Comparison of ENCODE assay signal across 8 cellular contexts in the genomic region with DNA sequence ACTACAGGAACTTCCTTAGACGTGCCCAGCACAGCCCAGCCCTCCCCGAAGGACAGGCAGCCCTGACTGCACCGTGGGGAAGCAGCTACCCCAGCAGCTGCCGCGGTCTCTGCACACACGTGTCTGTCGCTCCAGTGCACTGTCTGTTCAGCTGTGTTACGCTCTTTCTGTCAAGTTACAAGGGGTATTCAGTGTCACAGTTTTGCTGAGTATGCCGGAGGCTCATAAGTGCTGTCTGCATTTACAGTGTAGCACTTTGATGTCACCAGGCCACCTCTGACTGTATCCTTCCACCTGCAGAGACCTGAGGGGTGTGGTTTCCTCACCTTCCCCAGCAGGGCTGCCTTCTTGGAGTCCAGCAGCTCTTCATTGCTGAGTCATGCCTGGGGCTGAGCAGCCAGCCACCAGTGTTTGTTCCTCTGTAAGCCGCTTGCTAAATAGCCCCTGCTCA.
DNase-seq lines count a peak whose midpoint lies in the region; ATAC-seq and TF ChIP-seq lines count a peak whose summit lies in the region.

No MANE protein-coding gene starts in this region.

- H3K4me3 ChIP-seq in heart left ventricle (no peak overlapping the region), thyroid gland (replicated peaks in 1 of 3) (no peak overlapping the region)

- no peak overlapping the region for H3K27ac ChIP-seq in heart left ventricle
- peak overlapping the region in 1 of 3 donors; percentile 3 for H3K27ac ChIP-seq in thyroid gland

- no peaks in the 10 kb centered on the region for H3K27me3 ChIP-seq in heart left ventricle
- no peaks in the 10 kb centered on the region for H3K27me3 ChIP-seq in thyroid gland

- H3K9me3 ChIP-seq in heart left ventricle (no peaks in the 10 kb centered on the region), thyroid gland (no peaks in the 10 kb centered on the region)

- DNase-seq in Right ventricle myocardium superior (no peak), heart left ventricle (no peak), NCI-H345 treated with DMSO at 0.1 percent for 48 hours (lab: John Stamatoyannopoulos, UW; ENCODE audit: unreplicated experiment) (peak; percentile 70), thyroid gland (peak; percentile 35 to 47), NCI-H526 treated with DMSO at 0.1 percent for 48 hours (lab: John Stamatoyannopoulos, UW) (no peak)

- peak; percentile 20 for ATAC-seq in Right ventricle myocardium superior (ENCODE audit: poor library complexity)
- ATAC-seq in heart left ventricle = no peak
- ATAC-seq in HG02938 (IDR thresholded peaks at IDR 0.05; ENCODE audit: unreplicated experiment) = peak; percentile 62
- ATAC-seq in esophagus mucosa = peak; percentile 70
- no peak for ATAC-seq in HG02884 (IDR thresholded peaks at IDR 0.05; ENCODE audit: unreplicated experiment)

- TF ChIP-seq CTCF in heart left ventricle (IDR thresholded peaks at IDR 0.05) (no peak), thyroid gland (IDR thresholded peaks at IDR 0.05) (no peak)

- TF ChIP-seq POLR2A in heart left ventricle (IDR thresholded peaks at IDR 0.05) (no peak), thyroid gland (IDR thresholded peaks at IDR 0.05) (no peak)

- intact Hi-C loops in Right ventricle myocardium superior (cut with DNase I) (no loop called here), heart left ventricle (cut with DNase I) (loop anchor here in 1 of 10 donors (10.0 kb wide), 1 partner anchor 71 kb away; no protein-coding TSS in a partner anchor), thyroid gland (cut with DNase I) (no loop called here)

- H3K4me1 ChIP-seq in heart left ventricle (peaks cover 0 to 9% (median 2%) of the 10 kb centered on the region in 12 donors), thyroid gland (peaks cover 17 to 18% of the 10 kb centered on the region in 2 donors)

- 78 to 81% (median 80%) methylated on average over 10 of the region's 10 CpGs for WGBS in heart left ventricle, 4 donors
- WGBS in thyroid gland, 2 donors = 65 to 78% methylated on average over 10 of the region's 10 CpGs

- H3K36me3 ChIP-seq in heart left ventricle (peaks cover 2 to 74% (median 56%) of the 10 kb centered on the region in 9 donors), thyroid gland (peaks cover 7 to 13% of the 10 kb centered on the region in 2 donors)

Comparison
In these comparisons a context has a peak if more than half of its experiments do, and no peak if none do; other contexts are left out.
1. ATAC-seq: peak in Right ventricle myocardium superior (single experiment), HG02938 (single experiment) and esophagus mucosa (single experiment); none in heart left ventricle (0 of 4) and HG02884 (single experiment).
2. DNase-seq: peak in NCI-H345 treated with DMSO at 0.1 percent for 48 hours (single experiment) and thyroid gland (2 of 2); none in Right ventricle myocardium superior (single experiment), heart left ventricle (0 of 5) and NCI-H526 treated with DMSO at 0.1 percent for 48 hours (single experiment).